23 cellular contexts compared by ENCODE assay signal in genomic region chr4:14729605-14730004, GRCh38.
"Had no signal": no experiment of that assay in that cellular context is flagged by ENCODE, and none has a peak within 500 bp of the region (broad histone marks: within the 10 kb centered on the region; RNA-seq: fewer than 3 reads in every experiment).

No MANE protein-coding gene starts in this region.

- DNase-seq: dermis blood vessel endothelial cell; dorsolateral prefrontal cortex; effector CD4-positive, alpha-beta T cell; effector memory CD4-positive, alpha-beta T cell; foreskin keratinocyte; heart left ventricle; hypothalamus; left cardiac atrium; left lung; left ventricle myocardium superior; lower lobe of right lung; mesenchymal stem cell; mucosa of descending colon; naive B cell had no signal

- ATAC-seq: foreskin keratinocyte, gastroesophageal sphincter, heart left ventricle, left cardiac atrium, left lung, left ventricle myocardium superior, lower lobe of right lung, mucosa of descending colon had no signal

- H3K27ac ChIP-seq: coronary artery, dorsolateral prefrontal cortex, esophagus muscularis mucosa, foreskin keratinocyte, gastroesophageal sphincter, heart left ventricle, hepatocyte, left lung, lower lobe of right lung had no signal

- H3K4me2 ChIP-seq: hepatocyte had no signal

- FAIRE-seq: colon, endothelial cell of umbilical vein, frontal cortex, islet of Langerhans, keratinocyte had no signal

- H3K9me3 ChIP-seq: esophagus muscularis mucosa, gastroesophageal sphincter, heart left ventricle, left lung, lower lobe of right lung, mucosa of descending colon had no signal

- H3K27me3 ChIP-seq: dorsolateral prefrontal cortex, esophagus muscularis mucosa, foreskin keratinocyte, gastroesophageal sphincter, heart left ventricle, hepatocyte, left lung had no signal

- H3K4me1 ChIP-seq: heart left ventricle, left lung, lower lobe of right lung had no signal

- H3K79me2 ChIP-seq: hepatocyte had no signal

- H2AFZ ChIP-seq: hepatocyte had no signal

- H3K36me3 ChIP-seq: esophagus muscularis mucosa, gastroesophageal sphincter, heart left ventricle, left lung, lower lobe of right lung had no signal

- H3K4me3 ChIP-seq: coronary artery, dorsolateral prefrontal cortex, esophagus muscularis mucosa, gastroesophageal sphincter, heart left ventricle, hepatocyte, left lung, lower lobe of right lung, mucosa of descending colon had no signal
